Comparison of ENCODE assay signal across 8 cellular contexts in genomic region chr22:41091139-41092022, GRCh38. TPM values are rescaled to one million over a fixed set of nuclear protein-coding genes. Genes with fewer than 3 reads are reported as not detected.
DNase-seq lines count a peak whose midpoint lies in the region; ATAC-seq and TF ChIP-seq lines count a peak whose summit lies in the region.

No MANE protein-coding gene starts in this region.

- no peaks in the 10 kb centered on the region for H3K9me3 ChIP-seq in breast epithelium
- H3K9me3 ChIP-seq in iPS-18a (ENCODE audit: control insufficient read depth, low read depth, low read length), result no peaks in the 10 kb centered on the region
- no peaks in the 10 kb centered on the region for H3K9me3 ChIP-seq in skeletal muscle satellite cell (replicated peaks; ENCODE audit: low read length)

- H3K4me3 ChIP-seq in ACC112 (ENCODE audit: low read depth, low read length) (peak overlapping the region; percentile 98), breast epithelium (peak overlapping the region; percentile 82 to 99 (median 94)), iPS-18a (ENCODE audit: low read length) (peak overlapping the region; percentile 90), skeletal muscle satellite cell (ENCODE audit: low read length) (peak overlapping the region; percentile 83)

- H3K27me3 ChIP-seq in ACC112 (ENCODE audit: insufficient read depth, low read length) (no peaks in the 10 kb centered on the region), breast epithelium (no peaks in the 10 kb centered on the region), iPS-18a (ENCODE audit: control insufficient read depth, insufficient read depth, low read length) (no peaks in the 10 kb centered on the region), skeletal muscle satellite cell (ENCODE audit: control insufficient read depth, insufficient read depth, low read length) (no peaks in the 10 kb centered on the region)

- peak overlapping the region; percentile 85 for H3K4me2 ChIP-seq in skeletal muscle satellite cell (ENCODE audit: low read length)

- H3K4me1 ChIP-seq in ACC112 (ENCODE audit: control insufficient read depth, insufficient read depth, low read length, unreplicated experiment) (peaks cover 8% of the 10 kb centered on the region), breast epithelium (peaks cover 0 to 11% of the 10 kb centered on the region in 2 donors), iPS-18a (ENCODE audit: control insufficient read depth, low read depth, low read length) (peaks cover 16% of the 10 kb centered on the region), skeletal muscle satellite cell (ENCODE audit: control insufficient read depth, insufficient read depth, low read length) (peaks cover 20% of the 10 kb centered on the region)

- DNase-seq in NCI-H2196 (lab: John Stamatoyannopoulos, UW; ENCODE audit: unreplicated experiment), result peak; percentile 98
- peak; percentile 99 for DNase-seq in breast epithelium (ENCODE audit: low spot score in 2 of 2)

- peak overlapping the region; percentile 96 for H3K27ac ChIP-seq in ACC112 (ENCODE audit: low read depth, low read length)
- H3K27ac ChIP-seq in VCaP, result peak overlapping the region; percentile 100
- peak overlapping the region; percentile 100 for H3K27ac ChIP-seq in breast epithelium
- peak overlapping the region; percentile 96 for H3K27ac ChIP-seq in iPS-18a (ENCODE audit: low read length)

- ATAC-seq in GM18870 (IDR thresholded peaks at IDR 0.05; ENCODE audit: unreplicated experiment) (peak; percentile 49), HG03108 (IDR thresholded peaks at IDR 0.05; ENCODE audit: unreplicated experiment) (peak; percentile 60)

- no peaks in the 10 kb centered on the region for H3K36me3 ChIP-seq in ACC112 (ENCODE audit: insufficient read depth, low read length)
- H3K36me3 ChIP-seq in breast epithelium, result no peaks in the 10 kb centered on the region
- peaks cover 5% of the 10 kb centered on the region for H3K36me3 ChIP-seq in iPS-18a (ENCODE audit: control insufficient read depth, low read depth, low read length)
- H3K36me3 ChIP-seq in skeletal muscle satellite cell (ENCODE audit: insufficient read depth, low read length), result peaks cover 6% of the 10 kb centered on the region

- peaks cover 41% of the 10 kb centered on the region for H3K79me2 ChIP-seq in ACC112 (ENCODE audit: control insufficient read depth, insufficient read depth, low read length, unreplicated experiment)

- H3K9ac ChIP-seq in iPS-18a (ENCODE audit: low read length) (peak overlapping the region; percentile 96), skeletal muscle satellite cell (ENCODE audit: low read depth, low read length) (peak overlapping the region; percentile 98)

- peak overlapping the region; percentile 85 for H2AFZ ChIP-seq in ACC112 (ENCODE audit: low read length, unreplicated experiment)

- intact Hi-C loops in breast epithelium (cut with DNase I; ENCODE audit: low total_unique reads), result loop anchor here (10.0 kb wide), 1 partner anchor 137 kb away; the partner anchor contains the start of gene RBX1

- TF ChIP-seq POLR2A in breast epithelium (IDR thresholded peaks at IDR 0.05), result peak; percentile 88

- TF ChIP-seq CTCF in VCaP (conservative IDR thresholded peaks at IDR 0.05), result no peak
- TF ChIP-seq CTCF in breast epithelium (IDR thresholded peaks at IDR 0.05), result no peak

RNA-seq across cellular contexts. Expression of gene EP300, which starts 1.0 kb away (rescaled TPM):
- 100 to 1,000 TPM in 1 of 3 donors, 10 to 100 TPM in 2; 50.5 to 118 (median 56.2) TPM for total RNA-seq in breast epithelium
- total RNA-seq in skeletal muscle satellite cell (2012; rRNA removed), result 38.2 and 43.1 TPM in 2 replicates

Comparison
In these comparisons a context has a peak if more than half of its experiments do, and no peak if none do; other contexts are left out.
1. Peak in every context shown above with its lines: DNase-seq, ATAC-seq, H3K4me3 ChIP-seq and H3K27ac ChIP-seq.